Comparison of ENCODE assay signal across 2 cellular contexts in genomic region chr12:57089259-57090245, GRCh38.
TF ChIP-seq lines count a peak whose summit lies in the region.

No MANE protein-coding gene starts in this region.

TF ChIP-seq in SK-N-SH treated with all-trans-retinoic acid at 6 μM for 48 hours, 23 proteins besides CTCF, POLR2A, EP300 and RAD21:
- TF ChIP-seq ZNF565 (CRISPR knock-in tag; conservative IDR thresholded peaks at IDR 0.05; ENCODE audit: low read depth) (no peak), OSR1 (CRISPR knock-in tag; IDR thresholded peaks at IDR 0.05) (no peak), SNAI2 (CRISPR knock-in tag; IDR thresholded peaks at IDR 0.05) (no peak), ZNF70 (CRISPR knock-in tag; IDR thresholded peaks at IDR 0.05) (peak; percentile 91), CREB5 (CRISPR knock-in tag; IDR thresholded peaks at IDR 0.05; ENCODE audit: low read depth) (no peak)

TF ChIP-seq in GM12878, 131 proteins besides CTCF, POLR2A, EP300 and RAD21:
- TF ChIP-seq IKZF1 (conservative IDR thresholded peaks at IDR 0.05) = peak; percentile 79
- TF ChIP-seq NR2F1 (conservative IDR thresholded peaks at IDR 0.05) = peak; percentile 28; the same call in 1 of the 2 replicates
- peak; percentile 55 for TF ChIP-seq EED (IDR thresholded peaks at IDR 0.05; ENCODE audit: low read depth)
- TF ChIP-seq BCL11A (IDR thresholded peaks at IDR 0.05; ENCODE audit: low read depth, low read length) = no peak
- TF ChIP-seq SIN3A (IDR thresholded peaks at IDR 0.05; ENCODE audit: low read depth, low read length) = 0 out of 2 replicates have a peak, but pooled peaks have one; percentile 10
- TF ChIP-seq ASH2L (IDR thresholded peaks at IDR 0.05; ENCODE audit: borderline replicate concordance, low read depth) = no peak
- TF ChIP-seq GATAD2B (conservative IDR thresholded peaks at IDR 0.05; ENCODE audit: low read depth) = peak; percentile 74; the same call in 1 of the 2 replicates
- 0 out of 2 replicates have a peak, but pooled peaks have one; percentile 36 for TF ChIP-seq SMARCA5 (IDR thresholded peaks at IDR 0.05)
- TF ChIP-seq ATF7 (IDR thresholded peaks at IDR 0.05; ENCODE audit: low read depth) = peak; percentile 79
- TF ChIP-seq ETV6 (conservative IDR thresholded peaks at IDR 0.05 in 1 of 2, IDR thresholded peaks at IDR 0.05 in 1 of 2; ENCODE audit: borderline replicate concordance in 1 of 2, low read depth in 1 of 2) = no peak
- 0 out of 2 replicates have a peak, but pooled peaks have one; percentile 25 for TF ChIP-seq YY1 (IDR thresholded peaks at IDR 0.05; ENCODE audit: low read depth, low read length)
- no peak for TF ChIP-seq HDGF (IDR thresholded peaks at IDR 0.05)
- TF ChIP-seq CREM (IDR thresholded peaks at IDR 0.05; ENCODE audit: low read depth) = peak; percentile 19; the same call in 1 of the 2 replicates
- TF ChIP-seq TAF1 (IDR thresholded peaks at IDR 0.05; ENCODE audit: borderline replicate concordance, low read depth, low read length) = no peak
- TF ChIP-seq HCFC1 (IDR thresholded peaks at IDR 0.05; ENCODE audit: low read length) = no peak
- no peak for TF ChIP-seq RB1 (IDR thresholded peaks at IDR 0.05; ENCODE audit: borderline replicate concordance)
- TF ChIP-seq RCOR1 (conservative IDR thresholded peaks at IDR 0.05; ENCODE audit: low read depth, low read length) = 0 out of 2 replicates have a peak, but pooled peaks have one; percentile 50
- TF ChIP-seq, protein P1, sequence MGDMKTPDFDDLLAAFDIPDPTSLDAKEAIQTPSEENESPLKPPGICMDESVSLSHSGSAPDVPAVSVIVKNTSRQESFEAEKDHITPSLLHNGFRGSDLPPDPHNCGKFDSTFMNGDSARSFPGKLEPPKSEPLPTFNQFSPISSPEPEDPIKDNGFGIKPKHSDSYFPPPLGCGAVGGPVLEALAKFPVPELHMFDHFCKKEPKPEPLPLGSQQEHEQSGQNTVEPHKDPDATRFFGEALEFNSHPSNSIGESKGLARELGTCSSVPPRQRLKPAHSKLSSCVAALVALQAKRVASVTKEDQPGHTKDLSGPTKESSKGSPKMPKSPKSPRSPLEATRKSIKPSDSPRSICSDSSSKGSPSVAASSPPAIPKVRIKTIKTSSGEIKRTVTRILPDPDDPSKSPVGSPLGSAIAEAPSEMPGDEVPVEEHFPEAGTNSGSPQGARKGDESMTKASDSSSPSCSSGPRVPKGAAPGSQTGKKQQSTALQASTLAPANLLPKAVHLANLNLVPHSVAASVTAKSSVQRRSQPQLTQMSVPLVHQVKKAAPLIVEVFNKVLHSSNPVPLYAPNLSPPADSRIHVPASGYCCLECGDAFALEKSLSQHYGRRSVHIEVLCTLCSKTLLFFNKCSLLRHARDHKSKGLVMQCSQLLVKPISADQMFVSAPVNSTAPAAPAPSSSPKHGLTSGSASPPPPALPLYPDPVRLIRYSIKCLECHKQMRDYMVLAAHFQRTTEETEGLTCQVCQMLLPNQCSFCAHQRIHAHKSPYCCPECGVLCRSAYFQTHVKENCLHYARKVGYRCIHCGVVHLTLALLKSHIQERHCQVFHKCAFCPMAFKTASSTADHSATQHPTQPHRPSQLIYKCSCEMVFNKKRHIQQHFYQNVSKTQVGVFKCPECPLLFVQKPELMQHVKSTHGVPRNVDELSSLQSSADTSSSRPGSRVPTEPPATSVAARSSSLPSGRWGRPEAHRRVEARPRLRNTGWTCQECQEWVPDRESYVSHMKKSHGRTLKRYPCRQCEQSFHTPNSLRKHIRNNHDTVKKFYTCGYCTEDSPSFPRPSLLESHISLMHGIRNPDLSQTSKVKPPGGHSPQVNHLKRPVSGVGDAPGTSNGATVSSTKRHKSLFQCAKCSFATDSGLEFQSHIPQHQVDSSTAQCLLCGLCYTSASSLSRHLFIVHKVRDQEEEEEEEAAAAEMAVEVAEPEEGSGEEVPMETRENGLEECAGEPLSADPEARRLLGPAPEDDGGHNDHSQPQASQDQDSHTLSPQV (IDR thresholded peaks at IDR 0.05) = no peak
- TF ChIP-seq IKZF2 (IDR thresholded peaks at IDR 0.05) = peak; percentile 44 to 60; a peak in 3 of 4 replicates
- TF ChIP-seq POLR2AphosphoS2 (IDR thresholded peaks at IDR 0.05; ENCODE audit: low read depth, low read length) = 0 out of 2 replicates have a peak, but pooled peaks have one; percentile 35
- TF ChIP-seq PAX5 (IDR thresholded peaks at IDR 0.05; ENCODE audit: borderline replicate concordance, low read depth, low read length) = 0 out of 2 replicates have a peak, but pooled peaks have one; percentile 24
- no peak for TF ChIP-seq FOXM1 (IDR thresholded peaks at IDR 0.05; ENCODE audit: low read depth, low read length)
- TF ChIP-seq ZSCAN29 (IDR thresholded peaks at IDR 0.05) = no peak
- peak; percentile 17 to 95 for TF ChIP-seq EGR1 (IDR thresholded peaks at IDR 0.05; ENCODE audit: borderline replicate concordance in 1 of 2, low read depth in 2 of 2, low read length in 2 of 2)
- TF ChIP-seq, protein P2, sequence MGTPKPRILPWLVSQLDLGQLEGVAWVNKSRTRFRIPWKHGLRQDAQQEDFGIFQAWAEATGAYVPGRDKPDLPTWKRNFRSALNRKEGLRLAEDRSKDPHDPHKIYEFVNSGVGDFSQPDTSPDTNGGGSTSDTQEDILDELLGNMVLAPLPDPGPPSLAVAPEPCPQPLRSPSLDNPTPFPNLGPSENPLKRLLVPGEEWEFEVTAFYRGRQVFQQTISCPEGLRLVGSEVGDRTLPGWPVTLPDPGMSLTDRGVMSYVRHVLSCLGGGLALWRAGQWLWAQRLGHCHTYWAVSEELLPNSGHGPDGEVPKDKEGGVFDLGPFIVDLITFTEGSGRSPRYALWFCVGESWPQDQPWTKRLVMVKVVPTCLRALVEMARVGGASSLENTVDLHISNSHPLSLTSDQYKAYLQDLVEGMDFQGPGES (IDR thresholded peaks at IDR 0.05) = no peak
- 0 out of 2 replicates have a peak, but pooled peaks have one; percentile 10 for TF ChIP-seq MTA2 (IDR thresholded peaks at IDR 0.05; ENCODE audit: low read depth)
- TF ChIP-seq SPI1 (IDR thresholded peaks at IDR 0.05; ENCODE audit: borderline replicate concordance, insufficient read depth, low read depth, low read length) = no peak
- TF ChIP-seq RELB (IDR thresholded peaks at IDR 0.05; ENCODE audit: low read depth) = peak; percentile 51
- TF ChIP-seq ZBTB4 (CRISPR knock-in tag; IDR thresholded peaks at IDR 0.05) = no peak
- TF ChIP-seq, protein P3, sequence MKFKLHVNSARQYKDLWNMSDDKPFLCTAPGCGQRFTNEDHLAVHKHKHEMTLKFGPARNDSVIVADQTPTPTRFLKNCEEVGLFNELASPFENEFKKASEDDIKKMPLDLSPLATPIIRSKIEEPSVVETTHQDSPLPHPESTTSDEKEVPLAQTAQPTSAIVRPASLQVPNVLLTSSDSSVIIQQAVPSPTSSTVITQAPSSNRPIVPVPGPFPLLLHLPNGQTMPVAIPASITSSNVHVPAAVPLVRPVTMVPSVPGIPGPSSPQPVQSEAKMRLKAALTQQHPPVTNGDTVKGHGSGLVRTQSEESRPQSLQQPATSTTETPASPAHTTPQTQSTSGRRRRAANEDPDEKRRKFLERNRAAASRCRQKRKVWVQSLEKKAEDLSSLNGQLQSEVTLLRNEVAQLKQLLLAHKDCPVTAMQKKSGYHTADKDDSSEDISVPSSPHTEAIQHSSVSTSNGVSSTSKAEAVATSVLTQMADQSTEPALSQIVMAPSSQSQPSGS (IDR thresholded peaks at IDR 0.05; ENCODE audit: low read length) = no peak
- no peak for TF ChIP-seq TCF7 (IDR thresholded peaks at IDR 0.05; ENCODE audit: borderline replicate concordance)
- no peak for TF ChIP-seq FOS (IDR thresholded peaks at IDR 0.05; ENCODE audit: borderline replicate concordance, extremely low read depth, insufficient read length)
- TF ChIP-seq ESRRA (IDR thresholded peaks at IDR 0.05; ENCODE audit: low read length) = no peak
- TF ChIP-seq, protein P4, sequence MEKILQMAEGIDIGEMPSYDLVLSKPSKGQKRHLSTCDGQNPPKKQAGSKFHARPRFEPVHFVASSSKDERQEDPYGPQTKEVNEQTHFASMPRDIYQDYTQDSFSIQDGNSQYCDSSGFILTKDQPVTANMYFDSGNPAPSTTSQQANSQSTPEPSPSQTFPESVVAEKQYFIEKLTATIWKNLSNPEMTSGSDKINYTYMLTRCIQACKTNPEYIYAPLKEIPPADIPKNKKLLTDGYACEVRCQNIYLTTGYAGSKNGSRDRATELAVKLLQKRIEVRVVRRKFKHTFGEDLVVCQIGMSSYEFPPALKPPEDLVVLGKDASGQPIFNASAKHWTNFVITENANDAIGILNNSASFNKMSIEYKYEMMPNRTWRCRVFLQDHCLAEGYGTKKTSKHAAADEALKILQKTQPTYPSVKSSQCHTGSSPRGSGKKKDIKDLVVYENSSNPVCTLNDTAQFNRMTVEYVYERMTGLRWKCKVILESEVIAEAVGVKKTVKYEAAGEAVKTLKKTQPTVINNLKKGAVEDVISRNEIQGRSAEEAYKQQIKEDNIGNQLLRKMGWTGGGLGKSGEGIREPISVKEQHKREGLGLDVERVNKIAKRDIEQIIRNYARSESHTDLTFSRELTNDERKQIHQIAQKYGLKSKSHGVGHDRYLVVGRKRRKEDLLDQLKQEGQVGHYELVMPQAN (conservative IDR thresholded peaks at IDR 0.05) = 0 out of 2 replicates have a peak, but pooled peaks have one; percentile 32
- TF ChIP-seq BHLHE40 (IDR thresholded peaks at IDR 0.05; ENCODE audit: borderline replicate concordance in 1 of 2, low read depth in 2 of 2, low read length in 1 of 2) = peak; percentile 22 to 30; a peak in 2 of 4 replicates
- TF ChIP-seq CHD2 (IDR thresholded peaks at IDR 0.05; ENCODE audit: borderline replicate concordance, low read depth, low read length) = no peak
- TF ChIP-seq NR2C2 (IDR thresholded peaks at IDR 0.05; ENCODE audit: borderline replicate concordance, control insufficient read depth, insufficient read length, low read depth) = no peak
TF ChIP-seq in GM12878: peak in this region for 18.
